In genomic region chrX:123964155-123964554, GRCh38 we compare ENCODE assay signal across 8 cellular contexts. TPM values are rescaled to one million over a fixed set of nuclear protein-coding genes. Genes with fewer than 3 reads are reported as not detected.
A peak's percentile ranks its signal among the peaks of the same experiment; 100 is the strongest.
DNase-seq lines count a peak whose midpoint lies in the region; ATAC-seq and TF ChIP-seq lines count a peak whose summit lies in the region.

No MANE protein-coding gene starts in this region.

- H3K36me3 Mint-ChIP-seq in activated naive CD4-positive, alpha-beta T cell treated with anti-CD3 and anti-CD28 coated beads for 36 hours (ENCODE audit: low read depth): peaks cover 10% of the 10 kb centered on the region
- H3K36me3 Mint-ChIP-seq in activated naive CD4-positive, alpha-beta T cell treated with anti-CD3 and anti-CD28 coated beads, Interleukin-2, amount 50 U/mL, for 72 hours: peaks cover 11 to 25% of the 10 kb centered on the region in 2 donors
- H3K36me3 Mint-ChIP-seq in type B pancreatic cell: peaks cover 5% of the 10 kb centered on the region

- H3K4me3 ChIP-seq in iPS-20b (ENCODE audit: low read length): peak overlapping the region; percentile 96

- H3K27ac ChIP-seq in iPS-20b (ENCODE audit: low read length): no peak overlapping the region

- no peaks in the 10 kb centered on the region for H3K27me3 ChIP-seq in iPS-20b (ENCODE audit: insufficient read depth, low read length)

- no peaks in the 10 kb centered on the region for H3K9me3 Mint-ChIP-seq in activated naive CD4-positive, alpha-beta T cell treated with anti-CD3 and anti-CD28 coated beads for 36 hours
- H3K9me3 Mint-ChIP-seq in activated naive CD4-positive, alpha-beta T cell treated with anti-CD3 and anti-CD28 coated beads, Interleukin-2, amount 50 U/mL, for 72 hours: no peaks in the 10 kb centered on the region
- H3K9me3 Mint-ChIP-seq in type B pancreatic cell: no peaks in the 10 kb centered on the region

- peak overlapping the region; percentile 100; the same call in 1 of the 2 replicates for H3K9ac ChIP-seq in iPS-20b (ENCODE audit: low read depth, low read length)

- peak overlapping the region; percentile 99 for H3K27ac Mint-ChIP-seq in activated naive CD4-positive, alpha-beta T cell treated with anti-CD3 and anti-CD28 coated beads for 36 hours
- peak overlapping the region; percentile 99 for H3K27ac Mint-ChIP-seq in activated naive CD4-positive, alpha-beta T cell treated with anti-CD3 and anti-CD28 coated beads, Interleukin-2, amount 50 U/mL, for 72 hours
- peak overlapping the region; percentile 99 for H3K27ac Mint-ChIP-seq in type B pancreatic cell

- peaks cover 4% of the 10 kb centered on the region; the same call in 1 of the 2 replicates for H3K4me1 ChIP-seq in iPS-20b (ENCODE audit: insufficient read depth, low read length)

- peaks cover 42% of the 10 kb centered on the region for H3K4me1 Mint-ChIP-seq in activated naive CD4-positive, alpha-beta T cell treated with anti-CD3 and anti-CD28 coated beads for 36 hours (ENCODE audit: low read depth)
- peaks cover 7% of the 10 kb centered on the region for H3K4me1 Mint-ChIP-seq in type B pancreatic cell (ENCODE audit: unreplicated experiment)

- intact Hi-C loops in activated naive CD4-positive, alpha-beta T cell treated with anti-CD3 and anti-CD28 coated beads for 36 hours (cut with micrococcal nuclease): loop anchor here (5.0 kb wide), 3 partner anchors 423 to 1333 kb away; no protein-coding TSS in a partner anchor

- CTCF ChIA-PET in activated naive CD4-positive, alpha-beta T cell treated with anti-CD3 and anti-CD28 coated beads for 36 hours (lab: Charles Lee): no interaction called here

- no peaks in the 10 kb centered on the region for H3K36me3 ChIP-seq in iPS-20b (ENCODE audit: insufficient read depth, low read depth, low read length)

- no peak for TF ChIP-seq CTCF in type B pancreatic cell (conservative IDR thresholded peaks at IDR 0.05)

- no peaks in the 10 kb centered on the region for H3K27me3 Mint-ChIP-seq in activated naive CD4-positive, alpha-beta T cell treated with anti-CD3 and anti-CD28 coated beads for 36 hours (ENCODE audit: low read depth)
- peaks cover 3% of the 10 kb centered on the region for H3K27me3 Mint-ChIP-seq in type B pancreatic cell

- DNase-seq in activated naive CD4-positive, alpha-beta T cell treated with anti-CD3 and anti-CD28 coated beads for 36 hours: no peak
- no peak for DNase-seq in activated naive CD4-positive, alpha-beta T cell treated with anti-CD3 and anti-CD28 coated beads, Interleukin-2, amount 50 U/mL, for 16 hours
- DNase-seq in activated naive CD4-positive, alpha-beta T cell treated with anti-CD3 and anti-CD28 coated beads, Interleukin-2, amount 50 U/mL, for 72 hours (ENCODE audit: low spot score in 2 of 2): no peak
- DNase-seq in type B pancreatic cell (ENCODE audit: extremely low spot score, unreplicated experiment) (no peak), ecto neural progenitor cell (ENCODE audit: low spot score) (no peak), COLO668 (lab: John Stamatoyannopoulos, UW; ENCODE audit: unreplicated experiment) (no peak)
- DNase-seq in activated effector memory CD4-positive, alpha-beta T cell treated with Interleukin-2 at 50 U/mL for 16 hours: no peak

- H3K9me3 ChIP-seq in iPS-20b (ENCODE audit: insufficient read depth, low read depth, low read length): no peaks in the 10 kb centered on the region

- H3K4me3 Mint-ChIP-seq in activated naive CD4-positive, alpha-beta T cell treated with anti-CD3 and anti-CD28 coated beads for 36 hours: peak overlapping the region; percentile 96
- H3K4me3 Mint-ChIP-seq in type B pancreatic cell: peak overlapping the region; percentile 93

- no peak for ATAC-seq in activated naive CD4-positive, alpha-beta T cell treated with anti-CD3 and anti-CD28 coated beads, Interleukin-2, amount 50 U/mL, for 72 hours

RNA-seq across cellular contexts. Expression of gene STAG2, which starts 2.6 kb away (rescaled TPM):
- total RNA-seq in activated naive CD4-positive, alpha-beta T cell treated with anti-CD3 and anti-CD28 coated beads for 36 hours: 10 to 100 TPM; 84.5 to 86.0 TPM
- 10 to 100 TPM; 81.9 to 95.2 TPM for total RNA-seq in activated naive CD4-positive, alpha-beta T cell treated with anti-CD3 and anti-CD28 coated beads, Interleukin-2, amount 50 U/mL, for 72 hours
- total RNA-seq in type B pancreatic cell (ENCODE audit: low replicate concordance): 62.5 and 89.5 TPM in 2 replicates
